ENCODE assay signal across 28 cellular contexts in the genomic region with DNA sequence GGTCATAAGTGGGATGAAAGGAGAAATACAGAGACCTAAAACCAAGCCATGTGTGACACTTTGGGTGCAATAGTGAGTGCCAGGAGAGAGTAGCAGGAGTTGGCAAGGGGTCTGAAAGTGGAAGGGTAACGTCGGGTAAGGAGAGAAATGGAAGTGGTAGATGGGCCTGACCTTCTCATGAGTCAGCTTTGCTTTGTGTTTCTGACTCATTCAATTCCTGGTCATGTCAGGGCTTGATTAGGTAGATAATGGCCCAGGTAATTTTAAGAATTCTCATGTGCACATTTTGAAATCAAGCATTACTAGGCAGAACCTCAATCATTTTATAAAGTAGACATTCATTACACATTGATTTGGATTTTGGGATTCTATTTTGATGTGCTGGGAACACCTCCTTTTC.
A peak's percentile ranks its signal among the peaks of the same experiment; 100 is the strongest.
DNase-seq lines count a peak whose midpoint lies in the region; ATAC-seq and TF ChIP-seq lines count a peak whose summit lies in the region.
"Had no signal": no experiment of that assay in that cellular context is flagged by ENCODE, and none has a peak within 500 bp of the region (broad histone marks: within the 10 kb centered on the region; RNA-seq: fewer than 3 reads in every experiment).

No MANE protein-coding gene starts in this region.

- H3K4me3 Mint-ChIP-seq in GM23338 (no peak overlapping the region), T-helper 17 cell (no peak overlapping the region)
- H3K4me3 Mint-ChIP-seq: activated CD8-positive, alpha-beta memory T cell treated with anti-CD3 and anti-CD28 coated beads, Interleukin-2, amount 10 ng/mL, durations not matched to agents 7 days and 5 days; activated T-cell treated with anti-CD3 and anti-CD28 coated beads, Interleukin-2, amount 50 U/mL, for 72 hours; memory B cell; neural progenitor cell; type B pancreatic cell had no signal

- no peak for TF ChIP-seq CTCF in GM23338 (conservative IDR thresholded peaks at IDR 0.05; ENCODE audit: low read depth in 2 of 2)

- no peak overlapping the region for H3K27ac ChIP-seq in GM23338 (ENCODE audit: low read depth)
- H3K27ac ChIP-seq: BLaER1 treated with 17β-estradiol and CSF1 and Interleukin-3, amounts not matched to agents 10 nM and 100 nM; body of pancreas; neural progenitor cell; parathyroid adenoma; Peyer's patch; right lobe of liver had no signal

- H3K4me1 Mint-ChIP-seq in GM23338, result peaks cover 5% of the 10 kb centered on the region; the same call in 1 of the 3 replicates
- no peaks in the 10 kb centered on the region for H3K4me1 Mint-ChIP-seq in T-helper 17 cell
- H3K4me1 Mint-ChIP-seq: activated CD8-positive, alpha-beta memory T cell treated with anti-CD3 and anti-CD28 coated beads, Interleukin-2, amount 10 ng/mL, durations not matched to agents 7 days and 5 days; memory B cell; neural progenitor cell had no signal

- no peaks in the 10 kb centered on the region for H3K4me1 ChIP-seq in GM23338 (ENCODE audit: insufficient read depth)
- H3K4me1 ChIP-seq: BLaER1 treated with 17β-estradiol and CSF1 and Interleukin-3, amounts not matched to agents 10 nM and 100 nM; body of pancreas; parathyroid adenoma; Peyer's patch; right lobe of liver had no signal

- no peak for ATAC-seq in GM23338
- no peak for ATAC-seq in HG02798 (IDR thresholded peaks at IDR 0.05; ENCODE audit: poor library complexity, unreplicated experiment)
- ATAC-seq in GM21526 (IDR thresholded peaks at IDR 0.05; ENCODE audit: low FRiP score, unreplicated experiment), result no peak
- no peak for ATAC-seq in T-helper 17 cell
- ATAC-seq: activated CD8-positive, alpha-beta memory T cell treated with anti-CD3 and anti-CD28 coated beads, Interleukin-2, amount 10 ng/mL, durations not matched to agents 7 days and 5 days; activated T-cell treated with anti-CD3 and anti-CD28 coated beads, Interleukin-2, amount 50 U/mL, for 72 hours; body of pancreas; left colon; right lobe of liver had no signal

- no peak for DNase-seq in GM23338 (ENCODE audit: low spot score)
- DNase-seq in NCI-H1436 (lab: John Stamatoyannopoulos, UW), result peak; percentile 41
- peak; percentile 7 for DNase-seq in astrocyte of the hippocampus (ENCODE audit: low read depth, low spot score)
- DNase-seq in kidney tubule cell (ENCODE audit: low spot score), result peak; percentile 36
- no peak for DNase-seq in H7
- DNase-seq in T-helper 17 cell, result no peak
- DNase-seq: activated CD4-positive, CD25-positive, alpha-beta regulatory T cell; activated CD8-positive, alpha-beta memory T cell treated with anti-CD3 and anti-CD28 coated beads, Interleukin-2, amount 10 ng/mL, durations not matched to agents 7 days and 5 days; activated naive CD4-positive, alpha-beta T cell; activated T-cell treated with anti-CD3 and anti-CD28 coated beads, Interleukin-2, amount 50 U/mL, for 72 hours; body of pancreas; COR-L47; KBM-7; left colon; NCI-H1694; NCI-H2171; NCI-H510A treated with DMSO at 0.1 percent for 48 hours; Peyer's patch; right lobe of liver; stimulated activated CD4-positive, alpha-beta T cell treated with anti-CD3 and anti-CD28 coated beads, Interleukin-2, amount 100 ng/mL, for 48 hours; SW 1271 had no signal

- no peaks in the 10 kb centered on the region for H3K79me2 ChIP-seq in GM23338 (replicated peaks; ENCODE audit: insufficient read depth)
- H3K79me2 ChIP-seq: parathyroid adenoma had no signal

- H3K4me3 ChIP-seq in GM23338 (no peak overlapping the region), H7 (ENCODE audit: insufficient read depth, low read depth, low read length) (no peak overlapping the region)
- H3K4me3 ChIP-seq: BLaER1 treated with 17β-estradiol and CSF1 and Interleukin-3, amounts not matched to agents 10 nM and 100 nM; body of pancreas; neural progenitor cell; Peyer's patch; right lobe of liver had no signal

- H3K9me3 Mint-ChIP-seq in GM23338, result no peaks in the 10 kb centered on the region
- H3K9me3 Mint-ChIP-seq: activated T-cell treated with anti-CD3 and anti-CD28 coated beads, Interleukin-2, amount 50 U/mL, for 72 hours; memory B cell; type B pancreatic cell had no signal

- H2AFZ ChIP-seq in GM23338, result peak overlapping the region; percentile 15; the same call in 1 of the 2 replicates
- H2AFZ ChIP-seq: neural progenitor cell, parathyroid adenoma had no signal

- peaks cover 7% of the 10 kb centered on the region; the same call in 1 of the 2 replicates for H3K9me2 ChIP-seq in GM23338 (ENCODE audit: insufficient read depth)

- H3K27me3 ChIP-seq in GM23338 (ENCODE audit: insufficient read depth), result no peaks in the 10 kb centered on the region
- H3K27me3 ChIP-seq in H7 (ENCODE audit: control insufficient read depth, insufficient read depth, low read length), result no peaks in the 10 kb centered on the region
- H3K27me3 ChIP-seq: BLaER1 treated with 17β-estradiol and CSF1 and Interleukin-3, amounts not matched to agents 10 nM and 100 nM; body of pancreas; neural progenitor cell; Peyer's patch; right lobe of liver had no signal

- H3K4me2 ChIP-seq in GM23338, result no peak overlapping the region
- H3K4me2 ChIP-seq: BLaER1 treated with 17β-estradiol and CSF1 and Interleukin-3, amounts not matched to agents 10 nM and 100 nM; neural progenitor cell had no signal

- no peaks in the 10 kb centered on the region for H3K36me3 ChIP-seq in GM23338 (ENCODE audit: insufficient read depth)
- no peaks in the 10 kb centered on the region for H3K36me3 ChIP-seq in H7 (replicated peaks; ENCODE audit: control insufficient read depth, insufficient read depth, low read length)
- H3K36me3 ChIP-seq: BLaER1 treated with 17β-estradiol and CSF1 and Interleukin-3, amounts not matched to agents 10 nM and 100 nM; neural progenitor cell; Peyer's patch; right lobe of liver had no signal

- no peak overlapping the region for H3K27ac Mint-ChIP-seq in GM23338
- no peak overlapping the region for H3K27ac Mint-ChIP-seq in T-helper 17 cell
- H3K27ac Mint-ChIP-seq: activated CD8-positive, alpha-beta memory T cell treated with anti-CD3 and anti-CD28 coated beads, Interleukin-2, amount 10 ng/mL, durations not matched to agents 7 days and 5 days; activated T-cell treated with anti-CD3 and anti-CD28 coated beads, Interleukin-2, amount 50 U/mL, for 72 hours; memory B cell; neural progenitor cell; type B pancreatic cell had no signal

- H3K27me3 Mint-ChIP-seq in GM23338 (ENCODE audit: insufficient read depth, low read depth, poor library complexity) (peaks cover 4% of the 10 kb centered on the region), T-helper 17 cell (no peaks in the 10 kb centered on the region)
- H3K27me3 Mint-ChIP-seq: activated CD8-positive, alpha-beta memory T cell treated with anti-CD3 and anti-CD28 coated beads, Interleukin-2, amount 10 ng/mL, durations not matched to agents 7 days and 5 days; type B pancreatic cell had no signal

- H3F3A ChIP-seq in GM23338 (replicated peaks; ENCODE audit: low read depth), result no peaks in the 10 kb centered on the region

- H3K9me3 ChIP-seq in T-helper 17 cell (ENCODE audit: control insufficient read depth, low read length, poor library complexity, severe bottlenecking), result no peaks in the 10 kb centered on the region
- H3K9me3 ChIP-seq: BLaER1 treated with 17β-estradiol and CSF1 and Interleukin-3, amounts not matched to agents 10 nM and 100 nM; body of pancreas; Peyer's patch; right lobe of liver had no signal

- no peaks in the 10 kb centered on the region for H4K20me1 ChIP-seq in GM23338 (replicated peaks; ENCODE audit: insufficient read depth)
- H4K20me1 ChIP-seq: BLaER1 treated with 17β-estradiol and CSF1 and Interleukin-3, amounts not matched to agents 10 nM and 100 nM had no signal

- H3K36me3 Mint-ChIP-seq in GM23338 (ENCODE audit: low read depth) (no peaks in the 10 kb centered on the region), T-helper 17 cell (ENCODE audit: low read depth) (no peaks in the 10 kb centered on the region)
- H3K36me3 Mint-ChIP-seq: activated CD8-positive, alpha-beta memory T cell treated with anti-CD3 and anti-CD28 coated beads, Interleukin-2, amount 10 ng/mL, durations not matched to agents 7 days and 5 days; memory B cell; neural progenitor cell; type B pancreatic cell had no signal

TF ChIP-seq in GM23338, 12 proteins besides CTCF, POLR2A, EP300 and RAD21:
- TF ChIP-seq EZH2phosphoT487 (IDR thresholded peaks at IDR 0.05; ENCODE audit: unreplicated experiment) (no peak), ZNF331 (CRISPR knock-in tag; IDR thresholded peaks at IDR 0.05; ENCODE audit: low read depth) (no peak)

Comparison
In these comparisons a context has a peak if more than half of its experiments do, and no peak if none do; other contexts are left out.
1. DNase-seq: peak in NCI-H1436 (single experiment), astrocyte of the hippocampus (single experiment) and kidney tubule cell (single experiment); none in GM23338 (single experiment), H7 (single experiment) and T-helper 17 cell (0 of 3).